In the genomic region with DNA sequence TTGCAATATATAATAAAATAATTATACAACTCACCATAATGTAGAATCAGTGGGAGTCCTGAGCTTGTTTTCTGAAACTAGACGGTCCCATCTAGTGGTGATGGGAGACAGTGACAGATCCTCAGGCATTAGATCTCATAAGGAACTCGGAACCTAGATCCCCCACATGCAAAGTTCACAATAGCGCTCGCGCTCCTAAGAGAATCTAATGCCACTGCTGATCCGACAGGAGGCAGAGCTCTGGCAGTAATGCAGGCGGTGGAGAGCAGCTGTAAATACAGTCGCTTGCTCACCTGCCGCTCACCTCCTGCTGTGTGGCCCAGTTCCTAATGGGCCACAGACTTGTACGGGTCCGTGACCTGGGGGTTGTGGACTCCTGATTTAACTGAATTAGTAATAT, we compare ENCODE assay signal across 1 cellular context.
TF ChIP-seq lines count a peak whose summit lies in the region.

No MANE protein-coding gene starts in this region.

TF ChIP-seq in A549, 52 proteins besides CTCF, POLR2A, EP300 and RAD21 (continued from another document):
- no peak for TF ChIP-seq ELK1 (IDR thresholded peaks at IDR 0.05; ENCODE audit: low read depth, low read length)
- TF ChIP-seq HOXB13 (CRISPR knock-in tag; IDR thresholded peaks at IDR 0.05; ENCODE audit: low read depth): no peak
- no peak for TF ChIP-seq ZFP36 (IDR thresholded peaks at IDR 0.05; ENCODE audit: borderline replicate concordance, partially characterized antibody)
- TF ChIP-seq KDM5A (IDR thresholded peaks at IDR 0.05): no peak
- TF ChIP-seq FOSB (CRISPR knock-in tag; IDR thresholded peaks at IDR 0.05): no peak
- no peak for TF ChIP-seq CBX8 (IDR thresholded peaks at IDR 0.05)
- no peak for TF ChIP-seq POLR2AphosphoS2 (conservative IDR thresholded peaks at IDR 0.05; ENCODE audit: low read length)
- no peak for TF ChIP-seq ZC3H11A (IDR thresholded peaks at IDR 0.05)
- no peak for TF ChIP-seq SMC3 (IDR thresholded peaks at IDR 0.05)
- TF ChIP-seq GATA3 (IDR thresholded peaks at IDR 0.05; ENCODE audit: borderline replicate concordance): no peak
- no peak for TF ChIP-seq PHF8 (IDR thresholded peaks at IDR 0.05; ENCODE audit: borderline replicate concordance, low read depth)
- TF ChIP-seq EHMT2 (IDR thresholded peaks at IDR 0.05; ENCODE audit: low read depth): no peak
